Comparison of ENCODE assay signal across 17 cellular contexts in genomic region chr1:194004146-194004545, GRCh38.
DNase-seq lines count a peak whose midpoint lies in the region; ATAC-seq lines count a peak whose summit lies in the region.
"Had no signal": no experiment of that assay in that cellular context is flagged by ENCODE, and none has a peak within 500 bp of the region (broad histone marks: within the 10 kb centered on the region; RNA-seq: fewer than 3 reads in every experiment).

No MANE protein-coding gene starts in this region.

- no peak overlapping the region for H4K8ac ChIP-seq in neuronal stem cell (ENCODE audit: low read depth, low read length)

- no peak overlapping the region for H2BK120ac ChIP-seq in neuronal stem cell (ENCODE audit: low read depth, low read length)

- no peak overlapping the region for H3K23ac ChIP-seq in neuronal stem cell (ENCODE audit: low read depth, low read length, poor library complexity)

- H3K27me3 ChIP-seq in ectodermal cell (ENCODE audit: control insufficient read depth, insufficient read depth, low read length, poor library complexity, severe bottlenecking) (no peaks in the 10 kb centered on the region), neuronal stem cell (ENCODE audit: control insufficient read depth in 3 of 3, insufficient read depth in 3 of 3, low read depth in 1 of 3, low read length in 3 of 3) (no peaks in the 10 kb centered on the region), GM23248 (replicated peaks; ENCODE audit: insufficient read depth) (no peaks in the 10 kb centered on the region)
- H3K27me3 ChIP-seq: BLaER1 had no signal

- WGBS in ectodermal cell, 2 experiments, result 17 to 29% methylated on average over 2 of the region's 2 CpGs
- no CpG with 5 or more reads among the region's 2 CpGs for WGBS in neuronal stem cell (ENCODE audit: extremely low coverage in 2 of 2, insufficient read length in 2 of 2, insufficient replicate concordance in 1 of 2), 2 donors
- WGBS in GM23248 (ENCODE audit: low coverage in 1 of 2, low lambda C conversion rate in 2 of 2, missing lambda C conversion rate in 2 of 2), 2 experiments, result 3 to 13% methylated on average over 2 of the region's 2 CpGs

- no peak overlapping the region for H3K14ac ChIP-seq in neuronal stem cell (ENCODE audit: low read length)

- no peaks in the 10 kb centered on the region for H3K9me2 ChIP-seq in GM23248 (ENCODE audit: insufficient read depth)

- DNase-seq in NCI-H2107 treated with DMSO at 0.1 percent for 48 hours (lab: John Stamatoyannopoulos, UW; ENCODE audit: unreplicated experiment) (peak; percentile 49), NCI-H2107 (lab: John Stamatoyannopoulos, UW) (no peak), NCI-H69 (lab: John Stamatoyannopoulos, UW) (peak; percentile 71), neuronal stem cell (ENCODE audit: low spot score) (peak; percentile 63), HPDE6-E6E7 (ENCODE audit: extremely low spot score) (no peak), GM23248 (no peak)
- DNase-seq: Calu3; CD4-positive, alpha-beta memory T cell; DND-41; MM.1S; NCI-H1092; NCI-H1436 treated with DMSO at 0.1 percent for 48 hours; NCI-H510A had no signal

- no peak overlapping the region for H3K4ac ChIP-seq in neuronal stem cell (ENCODE audit: low read length)

- H3K9ac ChIP-seq in neuronal stem cell (ENCODE audit: low read depth, low read length, poor library complexity) (no peak overlapping the region), GM23248 (no peak overlapping the region)
- H3K9ac ChIP-seq: BLaER1 had no signal

- H3K79me1 ChIP-seq in neuronal stem cell (ENCODE audit: low read depth, low read length), result no peaks in the 10 kb centered on the region

- no peak overlapping the region for H4K91ac ChIP-seq in neuronal stem cell (ENCODE audit: low read depth, low read length, poor library complexity)

- no peak overlapping the region for H3K18ac ChIP-seq in neuronal stem cell (ENCODE audit: low read length)

- no peak for ATAC-seq in HG02623 (IDR thresholded peaks at IDR 0.05; ENCODE audit: unreplicated experiment)
- ATAC-seq: HCT116 had no signal

- H3K79me2 ChIP-seq in GM23248 (ENCODE audit: insufficient read depth), result no peaks in the 10 kb centered on the region

- in situ Hi-C loops in GM23248 (cut with MboI), result no loop called here

- no peaks in the 10 kb centered on the region for H3K9me3 ChIP-seq in ectodermal cell (ENCODE audit: control insufficient read depth, low read length)
- H3K9me3 ChIP-seq in neuronal stem cell (replicated peaks in 1 of 2; ENCODE audit: control insufficient read depth in 2 of 2, insufficient read depth in 1 of 2, low read depth in 1 of 2, low read length in 2 of 2), result no peaks in the 10 kb centered on the region
- peaks cover 4% of the 10 kb centered on the region for H3K9me3 ChIP-seq in GM23248 (ENCODE audit: low read depth)

- H3K27ac ChIP-seq in ectodermal cell (ENCODE audit: insufficient read depth, low read depth, low read length, poor library complexity, severe bottlenecking) (peak overlapping the region; percentile 36), neuronal stem cell (replicated peaks; ENCODE audit: low read length) (peak overlapping the region; percentile 39), GM23248 (no peak overlapping the region)
- H3K27ac ChIP-seq: BLaER1 had no signal

- H2BK5ac ChIP-seq in neuronal stem cell (ENCODE audit: low read length), result no peak overlapping the region

- H3K4me2 ChIP-seq in neuronal stem cell (ENCODE audit: insufficient read depth, low read length, poor library complexity, severe bottlenecking) (no peak overlapping the region), GM23248 (ENCODE audit: unreplicated experiment) (no peak overlapping the region)
- H3K4me2 ChIP-seq: BLaER1 had no signal

- H2BK12ac ChIP-seq in neuronal stem cell (ENCODE audit: low read length), result no peak overlapping the region

- no peak overlapping the region for H2AK5ac ChIP-seq in neuronal stem cell (ENCODE audit: low read depth, low read length)

- H3K4me1 ChIP-seq in ectodermal cell (ENCODE audit: control insufficient read depth, insufficient read depth, low read length) (no peaks in the 10 kb centered on the region), neuronal stem cell (ENCODE audit: control insufficient read depth in 2 of 2, insufficient read depth in 1 of 2, low read depth in 1 of 2, low read length in 2 of 2) (peaks cover 2 to 14% of the 10 kb centered on the region in 2 donors), GM23248 (ENCODE audit: insufficient read depth) (no peaks in the 10 kb centered on the region)
- H3K4me1 ChIP-seq: BLaER1 had no signal

- H3K36me3 ChIP-seq in ectodermal cell (ENCODE audit: control insufficient read depth, insufficient read depth, low read length), result no peaks in the 10 kb centered on the region
- H3K36me3 ChIP-seq in neuronal stem cell (replicated peaks in 1 of 2; ENCODE audit: control insufficient read depth in 2 of 2, insufficient read depth in 2 of 2, low read length in 2 of 2), result no peaks in the 10 kb centered on the region
- no peaks in the 10 kb centered on the region for H3K36me3 ChIP-seq in GM23248 (ENCODE audit: low read depth)
- H3K36me3 ChIP-seq: BLaER1 had no signal

- no peaks in the 10 kb centered on the region for H3F3A ChIP-seq in GM23248 (ENCODE audit: insufficient read depth)

- no peaks in the 10 kb centered on the region for H4K20me1 ChIP-seq in GM23248 (ENCODE audit: insufficient read depth)
- H4K20me1 ChIP-seq: BLaER1 had no signal

- peak overlapping the region; percentile 18 for H2AFZ ChIP-seq in neuronal stem cell (ENCODE audit: low read length)
- no peak overlapping the region for H2AFZ ChIP-seq in GM23248

- H3K4me3 ChIP-seq in ectodermal cell (ENCODE audit: insufficient read depth, low read depth, low read length) (no peak overlapping the region), neuronal stem cell (ENCODE audit: low read length in 2 of 2) (no peak overlapping the region), GM23248 (no peak overlapping the region)
- H3K4me3 ChIP-seq: BLaER1 had no signal

- no peak overlapping the region for H2BK15ac ChIP-seq in neuronal stem cell (ENCODE audit: low read length)

Comparison
In these comparisons a context has a peak if more than half of its experiments do, and no peak if none do; other contexts are left out.
1. DNase-seq: peak in NCI-H2107 treated with DMSO at 0.1 percent for 48 hours (single experiment), NCI-H69 (single experiment) and neuronal stem cell (single experiment); none in NCI-H2107 (single experiment), HPDE6-E6E7 (single experiment) and GM23248 (single experiment).